In the genomic region with DNA sequence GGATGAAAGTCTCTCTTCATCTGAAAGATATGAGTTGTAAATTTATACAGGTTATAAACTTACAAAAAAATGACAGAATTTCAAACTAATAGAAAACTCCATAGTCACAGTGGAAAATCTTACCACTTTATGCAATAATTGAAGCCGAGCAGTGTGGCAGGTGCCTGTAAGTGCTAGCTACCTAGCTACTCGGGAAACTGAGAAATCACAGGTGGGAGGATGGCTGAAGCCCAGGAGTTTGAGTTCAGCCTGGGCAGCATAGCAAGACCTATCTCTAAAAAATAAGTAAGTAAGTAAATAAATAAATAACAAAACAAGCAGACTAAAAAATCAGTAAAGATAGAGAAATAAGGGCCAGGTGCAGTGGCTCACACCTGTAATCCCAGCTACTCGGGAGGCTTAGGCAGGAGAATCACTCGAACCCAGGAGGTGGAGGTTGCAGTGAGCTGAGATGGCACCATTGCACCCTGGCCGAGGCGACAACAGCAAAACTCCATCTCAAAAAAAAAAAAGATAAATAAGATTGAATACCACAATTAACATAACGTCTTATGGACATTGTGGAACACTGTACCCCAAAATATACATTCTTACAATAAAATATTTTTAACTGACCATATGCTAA, we compare ENCODE assay signal across 20 cellular contexts.
"Had no signal": no experiment of that assay in that cellular context is flagged by ENCODE, and none has a peak within 500 bp of the region (broad histone marks: within the 10 kb centered on the region; RNA-seq: fewer than 3 reads in every experiment).

No MANE protein-coding gene starts in this region.

- H3K4me3 ChIP-seq: coronary artery, dorsolateral prefrontal cortex, esophagus muscularis mucosa, gastroesophageal sphincter, heart left ventricle, left lung, lower lobe of right lung, mucosa of descending colon had no signal

- H3K27me3 ChIP-seq: dorsolateral prefrontal cortex, esophagus muscularis mucosa, foreskin keratinocyte, gastroesophageal sphincter, heart left ventricle, left lung had no signal

- H3K4me1 ChIP-seq: esophagus muscularis mucosa, foreskin keratinocyte, gastroesophageal sphincter, heart left ventricle, left lung, lower lobe of right lung had no signal

- H3K27ac ChIP-seq: coronary artery, dorsolateral prefrontal cortex, esophagus muscularis mucosa, foreskin keratinocyte, gastroesophageal sphincter, heart left ventricle, left lung, lower lobe of right lung had no signal

- FAIRE-seq: colon, endothelial cell of umbilical vein, keratinocyte had no signal

- ATAC-seq: foreskin keratinocyte, gastroesophageal sphincter, heart left ventricle, left cardiac atrium, left lung, left ventricle myocardium superior, lower lobe of right lung, mucosa of descending colon had no signal

- DNase-seq: dermis blood vessel endothelial cell; dorsolateral prefrontal cortex; effector CD4-positive, alpha-beta T cell; effector memory CD4-positive, alpha-beta T cell; foreskin keratinocyte; heart left ventricle; hippocampal formation; left cardiac atrium; left lung; left ventricle myocardium superior; lower lobe of right lung; mesenchymal stem cell; mucosa of descending colon; naive B cell had no signal
